Comparison of ENCODE assay signal across 19 cellular contexts in the genomic region with DNA sequence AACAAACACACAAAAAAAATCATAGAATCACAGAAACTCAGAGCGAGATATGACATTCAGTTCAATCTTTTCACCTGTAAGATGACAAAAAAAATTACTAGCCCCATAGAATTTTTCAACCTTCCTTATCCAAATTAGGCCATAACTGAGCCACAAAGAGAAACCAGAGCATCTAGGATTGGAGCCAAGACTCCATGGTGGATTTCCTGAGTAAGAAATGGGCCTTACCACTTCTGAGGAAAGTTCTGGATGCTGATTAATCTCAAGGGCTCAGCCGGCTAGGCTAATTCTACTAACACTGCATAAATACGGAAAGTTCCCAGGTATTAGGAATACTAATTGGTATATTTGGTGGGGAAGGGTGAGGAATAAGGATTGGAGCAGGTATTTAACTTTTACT. TPM values are rescaled to one million over a fixed set of nuclear protein-coding genes. Genes with fewer than 3 reads are reported as not detected.
"Had no signal": no experiment of that assay in that cellular context is flagged by ENCODE, and none has a peak within 500 bp of the region (broad histone marks: within the 10 kb centered on the region; RNA-seq: fewer than 3 reads in every experiment).

No MANE protein-coding gene starts in this region.

- H3K27ac ChIP-seq: adrenal gland had no signal

- H3K4me3 ChIP-seq: adrenal gland, skin epidermis had no signal

- H3K27ac Mint-ChIP-seq: activated naive CD4-positive, alpha-beta T cell treated with anti-CD3 and anti-CD28 coated beads, Interleukin-2, amount 50 U/mL, for 24 hours; memory B cell; natural killer cell treated with Interleukin-12 subunit alpha and Interleukin-12 subunit beta and Interleukin-15 and Interleukin-18, amount 100 ng/mL, for 72 hours; type B pancreatic cell had no signal

- ATAC-seq: left ventricle myocardium superior; natural killer cell treated with Interleukin-12 subunit alpha and Interleukin-12 subunit beta and Interleukin-15 and Interleukin-18, amount 100 ng/mL, for 72 hours had no signal

- H3K27me3 ChIP-seq: adrenal gland had no signal

- DNase-seq: activated CD4-positive, CD25-positive, alpha-beta regulatory T cell treated with anti-CD3 and anti-CD28 coated beads, Interleukin-2, amount 50 U/mL, for 72 hours; adrenal gland; erythroblast; foreskin fibroblast; hippocampal formation; left ventricle myocardium superior; posterior cingulate gyrus; stimulated activated CD4-positive, alpha-beta T cell treated with anti-CD3 and anti-CD28 coated beads, Interleukin-15, amount 100 ng/mL, for 24 hours; stimulated activated CD4-positive, alpha-beta T cell treated with anti-CD3 and anti-CD28 coated beads, Interleukin-4, amount 100 ng/mL, for 24 hours; stimulated activated naive CD4-positive, alpha-beta T cell; T-helper 1 cell had no signal

- H3K9me3 Mint-ChIP-seq: memory B cell, type B pancreatic cell had no signal

- H3K4me3 Mint-ChIP-seq: activated naive CD4-positive, alpha-beta T cell treated with anti-CD3 and anti-CD28 coated beads, Interleukin-2, amount 50 U/mL, for 24 hours; memory B cell; natural killer cell treated with Interleukin-12 subunit alpha and Interleukin-12 subunit beta and Interleukin-15 and Interleukin-18, amount 100 ng/mL, for 72 hours; type B pancreatic cell had no signal

- H3K9me3 ChIP-seq: adrenal gland had no signal

- H3K36me3 ChIP-seq: adrenal gland had no signal

- H3K4me1 ChIP-seq: adrenal gland had no signal

- H3K27me3 Mint-ChIP-seq: activated naive CD4-positive, alpha-beta T cell treated with anti-CD3 and anti-CD28 coated beads, Interleukin-2, amount 50 U/mL, for 24 hours; memory B cell; natural killer cell treated with Interleukin-12 subunit alpha and Interleukin-12 subunit beta and Interleukin-15 and Interleukin-18, amount 100 ng/mL, for 72 hours; type B pancreatic cell had no signal

- H3K36me3 Mint-ChIP-seq: memory B cell; natural killer cell treated with Interleukin-12 subunit alpha and Interleukin-12 subunit beta and Interleukin-15 and Interleukin-18, amount 100 ng/mL, for 72 hours; type B pancreatic cell had no signal

RNA-seq across cellular contexts. Expression of a gene that starts 16.8 kb away (rescaled TPM):
- total RNA-seq: activated CD8-positive, alpha-beta memory T cell treated with anti-CD3 and anti-CD28 coated beads for 36 hours; adrenal gland; kidney epithelial cell; left ventricle myocardium superior; mucosa of gallbladder; natural killer cell treated with Interleukin-12 subunit alpha and Interleukin-12 subunit beta and Interleukin-15 and Interleukin-18, amount 100 ng/mL, for 72 hours had no signal
- polyA plus RNA-seq: adrenal gland had no signal

RNA-seq across cellular contexts. Expression of a gene that starts 32.4 kb away (rescaled TPM):
- total RNA-seq: left ventricle myocardium superior had no signal

RNA-seq across cellular contexts. Expression of a gene that starts 59.5 kb away (rescaled TPM):
- total RNA-seq: activated CD8-positive, alpha-beta memory T cell treated with anti-CD3 and anti-CD28 coated beads for 36 hours; kidney epithelial cell; mucosa of gallbladder; natural killer cell treated with Interleukin-12 subunit alpha and Interleukin-12 subunit beta and Interleukin-15 and Interleukin-18, amount 100 ng/mL, for 72 hours had no signal
- polyA plus RNA-seq: adrenal gland had no signal
